16 cellular contexts compared by ENCODE assay signal in genomic region chr10:117348236-117348635, GRCh38.
"Had no signal": no experiment of that assay in that cellular context is flagged by ENCODE, and none has a peak within 500 bp of the region (broad histone marks: within the 10 kb centered on the region; RNA-seq: fewer than 3 reads in every experiment).

No MANE protein-coding gene starts in this region.

- H3K4me3 Mint-ChIP-seq: activated CD4-positive, alpha-beta T cell treated with anti-CD3 and anti-CD28 coated beads, Interleukin-2, amount 10 ng/mL, durations not matched to agents 24 days and 14 days; activated naive CD4-positive, alpha-beta T cell treated with anti-CD3 and anti-CD28 coated beads for 36 hours; activated T-helper 17 cell treated with anti-CD3 and anti-CD28 coated beads, Interleukin-2, amount 50 U/mL, for 72 hours; neural progenitor cell had no signal

- FAIRE-seq: frontal cortex, pancreas had no signal

- H3K27me3 ChIP-seq: adrenal gland, heart left ventricle, neural progenitor cell, pancreas, suprapubic skin, upper lobe of left lung had no signal

- DNase-seq: activated CD4-positive, alpha-beta T cell treated with anti-CD3 and anti-CD28 coated beads, Interleukin-2, amount 10 ng/mL, durations not matched to agents 24 days and 14 days; activated naive CD4-positive, alpha-beta T cell treated with anti-CD3 and anti-CD28 coated beads for 36 hours; activated T-cell treated with anti-CD3 and anti-CD28 coated beads for 4 hours; adrenal gland; effector CD8-positive, alpha-beta T cell; heart left ventricle; pancreas; stimulated activated CD4-positive, alpha-beta T cell treated with anti-CD3 and anti-CD28 coated beads, Interleukin-2, amount 100 ng/mL, for 48 hours; stimulated activated naive CD8-positive, alpha-beta T cell treated with anti-CD3 and anti-CD28 coated beads, Interleukin-15, Interleukin-2, amounts not matched to agents 100 U/mL and 50 U/mL, for 24 hours; upper lobe of left lung; WERI-Rb-1 had no signal

- H3K4me3 ChIP-seq: adrenal gland, coronary artery, heart left ventricle, neural progenitor cell, pancreas, suprapubic skin, upper lobe of left lung had no signal

- H3K4me1 ChIP-seq: suprapubic skin had no signal

- H3K27ac ChIP-seq: adrenal gland, coronary artery, heart left ventricle, neural progenitor cell, pancreas, suprapubic skin, upper lobe of left lung, WERI-Rb-1 had no signal

- H3K27ac Mint-ChIP-seq: activated CD4-positive, alpha-beta T cell treated with anti-CD3 and anti-CD28 coated beads, Interleukin-2, amount 10 ng/mL, durations not matched to agents 24 days and 14 days; activated naive CD4-positive, alpha-beta T cell treated with anti-CD3 and anti-CD28 coated beads for 36 hours; activated T-helper 17 cell treated with anti-CD3 and anti-CD28 coated beads, Interleukin-2, amount 50 U/mL, for 72 hours; neural progenitor cell had no signal

- H3K27me3 Mint-ChIP-seq: activated CD4-positive, alpha-beta T cell treated with anti-CD3 and anti-CD28 coated beads, Interleukin-2, amount 10 ng/mL, durations not matched to agents 24 days and 14 days; activated T-helper 17 cell treated with anti-CD3 and anti-CD28 coated beads, Interleukin-2, amount 50 U/mL, for 72 hours had no signal

- H2AFZ ChIP-seq: neural progenitor cell had no signal

- ATAC-seq: activated T-helper 17 cell treated with anti-CD3 and anti-CD28 coated beads, Interleukin-2, amount 50 U/mL, for 72 hours; heart left ventricle; pancreas; stimulated activated naive CD8-positive, alpha-beta T cell treated with anti-CD3 and anti-CD28 coated beads, Interleukin-15, Interleukin-2, amounts not matched to agents 100 U/mL and 50 U/mL, for 24 hours had no signal

- H3K9me3 Mint-ChIP-seq: activated CD4-positive, alpha-beta T cell treated with anti-CD3 and anti-CD28 coated beads, Interleukin-2, amount 10 ng/mL, durations not matched to agents 24 days and 14 days; activated naive CD4-positive, alpha-beta T cell treated with anti-CD3 and anti-CD28 coated beads for 36 hours; activated T-helper 17 cell treated with anti-CD3 and anti-CD28 coated beads, Interleukin-2, amount 50 U/mL, for 72 hours; neural progenitor cell had no signal

- H3K4me2 ChIP-seq: neural progenitor cell had no signal

- H3K9ac ChIP-seq: neural progenitor cell had no signal

- H3K9me3 ChIP-seq: adrenal gland, heart left ventricle, pancreas, suprapubic skin, upper lobe of left lung had no signal

- H3K36me3 ChIP-seq: adrenal gland, heart left ventricle, neural progenitor cell, pancreas, suprapubic skin, upper lobe of left lung, WERI-Rb-1 had no signal
